8 cellular contexts compared by ENCODE assay signal in the genomic region with DNA sequence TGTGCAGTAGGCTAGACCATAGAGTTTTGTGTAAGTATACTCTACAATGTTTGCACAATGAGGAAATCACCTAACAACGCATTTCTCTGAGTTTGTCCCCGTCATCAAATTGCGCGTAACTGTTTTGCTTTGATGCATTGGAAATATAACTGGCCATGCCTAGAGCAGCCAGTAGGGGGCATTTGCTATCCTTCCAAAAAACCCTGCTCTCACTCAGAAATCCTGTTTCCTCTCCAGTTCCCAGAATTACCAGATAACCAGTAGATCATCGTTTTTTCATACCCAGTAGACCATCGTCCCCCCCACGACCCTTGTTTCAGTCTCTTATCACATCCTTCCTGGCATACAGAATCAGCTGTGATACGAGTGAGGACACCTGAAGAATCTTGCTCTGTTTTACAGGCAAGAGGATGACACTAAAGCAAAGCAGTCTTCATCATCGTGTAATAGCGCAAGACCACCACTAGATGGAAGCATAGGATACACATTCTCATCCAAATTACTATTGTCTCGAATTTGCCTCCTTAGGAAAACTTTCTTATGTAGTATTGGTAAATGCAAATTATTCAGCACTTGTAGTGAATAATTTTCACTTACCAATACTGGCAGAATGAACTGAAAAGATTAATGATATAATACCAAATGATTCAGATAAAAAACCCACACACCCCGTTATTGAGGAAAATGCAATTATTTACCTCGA. TPM values are rescaled to one million over a fixed set of nuclear protein-coding genes. Genes with fewer than 3 reads are reported as not detected.
DNase-seq lines count a peak whose midpoint lies in the region; ATAC-seq and TF ChIP-seq lines count a peak whose summit lies in the region.

No MANE protein-coding gene starts in this region.

- H3K27ac Mint-ChIP-seq in CD8-positive, alpha-beta T cell = peak overlapping the region; percentile 92

- H3K27me3 Mint-ChIP-seq in CD8-positive, alpha-beta T cell (ENCODE audit: low read depth) = peaks cover 22% of the 10 kb centered on the region

- peak overlapping the region; percentile 37 for H3K4me3 ChIP-seq in CD8-positive, alpha-beta T cell (ENCODE audit: low read depth, low read length)

- peaks cover 7% of the 10 kb centered on the region for H3K4me1 Mint-ChIP-seq in CD8-positive, alpha-beta T cell (ENCODE audit: low read depth)

- no peaks in the 10 kb centered on the region for H3K27me3 ChIP-seq in CD8-positive, alpha-beta T cell (ENCODE audit: insufficient read depth, low read length)

- H3K36me3 Mint-ChIP-seq in CD8-positive, alpha-beta T cell = no peaks in the 10 kb centered on the region

- peak overlapping the region; percentile 81 for H3K4me3 Mint-ChIP-seq in CD8-positive, alpha-beta T cell

- CTCF ChIA-PET in CD8-positive, alpha-beta T cell (lab: Charles Lee) = interaction anchor here (0.6 to 5.7 kb wide), 29 partner anchors 8 to 778 kb away, joined by 3 to 30 read pairs (median 4); no protein-coding TSS in a partner anchor

- peak; percentile 27 to 77 (median 65) for DNase-seq in CD8-positive, alpha-beta T cell
- DNase-seq in NCI-H69 (lab: John Stamatoyannopoulos, UW) (peak; percentile 73), ecto neural progenitor cell (ENCODE audit: low spot score) (peak; percentile 79), lung microvascular endothelial cell (ENCODE audit: low read depth in 2 of 2) (peak; percentile 87)
- peak; percentile 60 to 64 for DNase-seq in activated CD4-positive, alpha-beta T cell treated with anti-CD3 and anti-CD28 coated beads, Interleukin-2, amount 50 U/mL, for 4 hours
- peak; percentile 19 for DNase-seq in stimulated activated CD8-positive, alpha-beta memory T cell treated with anti-CD3 and anti-CD28 coated beads, Interleukin-12 subunit alpha, Interleukin-12 subunit beta, amount 100 ng/mL, for 24 hours (ENCODE audit: extremely low read depth)

- no peaks in the 10 kb centered on the region for H3K36me3 ChIP-seq in CD8-positive, alpha-beta T cell (ENCODE audit: insufficient read depth, low read length)

- intact Hi-C loops in CD8-positive, alpha-beta T cell (cut with DNase I, micrococcal nuclease) = loop anchor here (1.0 to 5.0 kb wide), 8 partner anchors 290 to 773 kb away; a partner anchor contains a TSS

- peaks cover 7% of the 10 kb centered on the region for H3K9me3 Mint-ChIP-seq in CD8-positive, alpha-beta T cell

- no peaks in the 10 kb centered on the region for H3K9me3 ChIP-seq in CD8-positive, alpha-beta T cell (ENCODE audit: low read length)

- H3K27ac ChIP-seq in CD8-positive, alpha-beta T cell (ENCODE audit: low read depth, low read length) = peak overlapping the region; percentile 33

- H3K4me1 ChIP-seq in CD8-positive, alpha-beta T cell (ENCODE audit: insufficient read depth, low read length) = no peaks in the 10 kb centered on the region

- POLR2A ChIA-PET in CD8-positive, alpha-beta T cell (lab: Charles Lee) = no interaction called here

- peak; percentile 96 for ATAC-seq in CD8-positive, alpha-beta T cell
- ATAC-seq in GM19452 (IDR thresholded peaks at IDR 0.05; ENCODE audit: unreplicated experiment) = peak; percentile 94
- ATAC-seq in HG03565 (IDR thresholded peaks at IDR 0.05; ENCODE audit: unreplicated experiment) = peak; percentile 91

- TF ChIP-seq CTCF in CD8-positive, alpha-beta T cell (IDR thresholded peaks at IDR 0.05) = peak; percentile 100

RNA-seq across cellular contexts. Expression of a gene that starts 4.4 kb away (rescaled TPM):
- total RNA-seq in CD8-positive, alpha-beta T cell = not detected
- total RNA-seq in lung microvascular endothelial cell = not detected in 2 replicates

RNA-seq across cellular contexts. Expression of a gene that starts 47.5 kb away (rescaled TPM):
- not detected for total RNA-seq in CD8-positive, alpha-beta T cell
- not detected in 2 replicates for total RNA-seq in lung microvascular endothelial cell

Comparison
In these comparisons a context has a peak if more than half of its experiments do, and no peak if none do; other contexts are left out.
1. Peak in every context shown above with its lines: DNase-seq, ATAC-seq, H3K4me3 ChIP-seq and H3K27ac ChIP-seq.
2. DNase-seq: peak in every context shown above with its lines; median percentile 87 in lung microvascular endothelial cell; 79 in ecto neural progenitor cell; 73 in NCI-H69; 65 in CD8-positive, alpha-beta T cell; 62 in activated CD4-positive, alpha-beta T cell treated with anti-CD3 and anti-CD28 coated beads, Interleukin-2, amount 50 U/mL, for 4 hours; 19 in stimulated activated CD8-positive, alpha-beta memory T cell treated with anti-CD3 and anti-CD28 coated beads, Interleukin-12 subunit alpha, Interleukin-12 subunit beta, amount 100 ng/mL, for 24 hours.